9 cellular contexts compared by ENCODE assay signal in genomic region chr20:35172434-35172806, GRCh38. TPM values are rescaled to one million over a fixed set of nuclear protein-coding genes. Genes with fewer than 3 reads are reported as not detected.
DNase-seq lines count a peak whose midpoint lies in the region; ATAC-seq and TF ChIP-seq lines count a peak whose summit lies in the region.
"Had no signal": no experiment of that assay in that cellular context is flagged by ENCODE, and none has a peak within 500 bp of the region (broad histone marks: within the 10 kb centered on the region; RNA-seq: fewer than 3 reads in every experiment).

No MANE protein-coding gene starts in this region.

- H3K23ac ChIP-seq in IMR-90 (ENCODE audit: low read depth, low read length): peak overlapping the region; percentile 75

- H3K56ac ChIP-seq in IMR-90 (ENCODE audit: extremely low read depth, insufficient read depth, low read length): peak overlapping the region; percentile 70; the same call in 1 of the 2 replicates

- no peak for TF ChIP-seq POLR2A in IMR-90 (IDR thresholded peaks at IDR 0.05; ENCODE audit: low read depth, low read length)

- peak overlapping the region; percentile 51; the same call in 1 of the 2 replicates for H2BK20ac ChIP-seq in IMR-90 (ENCODE audit: low read depth, low read length)

- CTCF ChIA-PET in A673 (lab: Charles Lee): no interaction called here
- CTCF ChIA-PET in IMR-90 (lab: Yijun Ruan, JAX): no interaction called here

- H3K14ac ChIP-seq in IMR-90 (replicated peaks; ENCODE audit: low read depth, low read length): peak overlapping the region; percentile 87

- H2AFZ ChIP-seq in IMR-90 (replicated peaks; ENCODE audit: low read length, poor library complexity): peak overlapping the region; percentile 96

- H4K20me1 ChIP-seq in IMR-90 (ENCODE audit: insufficient read depth, low read length): no peaks in the 10 kb centered on the region

- H3K4ac ChIP-seq in IMR-90 (ENCODE audit: low read depth, low read length): peak overlapping the region; percentile 84

- H3K4me1 ChIP-seq in A673 (ENCODE audit: insufficient read depth, low read length, poor library complexity, severe bottlenecking): no peaks in the 10 kb centered on the region
- peaks cover 5% of the 10 kb centered on the region; the same call in 1 of the 2 replicates for H3K4me1 ChIP-seq in IMR-90 (ENCODE audit: control insufficient read depth, insufficient read depth, low read length)
- H3K4me1 ChIP-seq in colonic mucosa: no peaks in the 10 kb centered on the region
- H3K4me1 ChIP-seq in muscle layer of duodenum (ENCODE audit: control insufficient read depth in 1 of 2, insufficient read depth in 2 of 2, low read length in 2 of 2): peaks cover 0 to 12% of the 10 kb centered on the region in 2 donors

- 60% methylated on average over 1 of the region's 3 CpGs; no CpG with 5 or more reads in 1 of the 2 experiments for WGBS in IMR-90 (ENCODE audit: extremely low coverage in 2 of 2, insufficient read length in 1 of 2), 2 experiments

- BruUV-seq in A673 (replicated peaks; lab: Mats Ljungman, UMichigan): no TSS peak
- no TSS peak for BruUV-seq in IMR-90 (replicated peaks; lab: Mats Ljungman, UMichigan)

- H2BK15ac ChIP-seq in IMR-90 (ENCODE audit: low read depth, low read length): peak overlapping the region; percentile 72; the same call in 2 of the 3 replicates

- POLR2A ChIA-PET in A673 (lab: Charles Lee; ENCODE audit: low non-redundant PET) (no interaction called here), IMR-90 (lab: Charles Lee; ENCODE audit: unreplicated experiment) (interaction anchor here (0.6 kb wide), 1 partner anchor 420 kb away, joined by 5 read pairs; no protein-coding TSS in a partner anchor)

- DNase-seq in A673 (ENCODE audit: low spot score): no peak
- no peak for DNase-seq in IMR-90
- no peak for DNase-seq in colonic mucosa
- DNase-seq in cerebellum (ENCODE audit: low spot score): no peak
- no peak for DNase-seq in NCI-H1436 treated with DMSO at 0.1 percent for 48 hours (lab: John Stamatoyannopoulos, UW)
- no peak for DNase-seq in NCI-H345 treated with DMSO at 0.1 percent for 48 hours (lab: John Stamatoyannopoulos, UW; ENCODE audit: unreplicated experiment)
- DNase-seq: activated CD4-positive, alpha-beta T cell treated with anti-CD3 and anti-CD28 coated beads for 36 hours had no signal

- H4K5ac ChIP-seq in IMR-90 (ENCODE audit: low read depth, low read length): peak overlapping the region; percentile 51; the same call in 1 of the 2 replicates

- H3K9me3 ChIP-seq in A673 (ENCODE audit: low read depth, low read length, poor library complexity, severe bottlenecking) (no peaks in the 10 kb centered on the region), IMR-90 (ENCODE audit: control insufficient read depth, insufficient read depth, low read length) (no peaks in the 10 kb centered on the region), colonic mucosa (no peaks in the 10 kb centered on the region), muscle layer of duodenum (ENCODE audit: control insufficient read depth in 1 of 2, low read length in 2 of 2) (no peaks in the 10 kb centered on the region)

- TF ChIP-seq RAD21 in IMR-90 (IDR thresholded peaks at IDR 0.05; ENCODE audit: low read length): no peak

- H3K27ac ChIP-seq in A673 (ENCODE audit: low read depth, low read length, poor library complexity, severe bottlenecking): no peak overlapping the region
- H3K27ac ChIP-seq in IMR-90 (ENCODE audit: insufficient read depth, low read length): peak overlapping the region; percentile 69
- peak overlapping the region; percentile 50 for H3K27ac ChIP-seq in colonic mucosa
- peak overlapping the region; percentile 81 for H3K27ac ChIP-seq in muscle layer of duodenum (ENCODE audit: low read length)

- peak overlapping the region; percentile 59 to 77 for H4K8ac ChIP-seq in IMR-90 (ENCODE audit: low read depth in 2 of 2, low read length in 2 of 2)

- no peaks in the 10 kb centered on the region for H3K9me1 ChIP-seq in IMR-90 (ENCODE audit: insufficient read depth, low read length)

- H3K36me3 ChIP-seq in A673 (ENCODE audit: insufficient read depth, low read length, poor library complexity, severe bottlenecking) (no peaks in the 10 kb centered on the region), IMR-90 (ENCODE audit: control insufficient read depth, insufficient read depth, low read length) (peaks cover 4% of the 10 kb centered on the region; the same call in 1 of the 2 replicates), colonic mucosa (no peaks in the 10 kb centered on the region), muscle layer of duodenum (ENCODE audit: control insufficient read depth in 1 of 2, insufficient read depth in 2 of 2, low read length in 2 of 2) (no peaks in the 10 kb centered on the region)

- peak overlapping the region; percentile 69 for H2BK120ac ChIP-seq in IMR-90 (ENCODE audit: low read depth, low read length)

- H3K4me3 ChIP-seq in A673 (ENCODE audit: low read depth, low read length, poor library complexity, severe bottlenecking) (peak overlapping the region; percentile 36), IMR-90 (ENCODE audit: insufficient read depth, low read depth, low read length) (peak overlapping the region; percentile 53), colonic mucosa (peak overlapping the region; percentile 28), muscle layer of duodenum (ENCODE audit: low read depth in 1 of 2, low read length in 2 of 2) (peak overlapping the region; percentile 54 to 78)

- peak overlapping the region; percentile 75 for H4K91ac ChIP-seq in IMR-90 (ENCODE audit: insufficient read depth, low read depth, low read length)

- H2BK5ac ChIP-seq in IMR-90 (ENCODE audit: low read depth, low read length, poor library complexity, severe bottlenecking): peak overlapping the region; percentile 20

- no peaks in the 10 kb centered on the region; a peak in 1 of 4 replicates for H3K79me1 ChIP-seq in IMR-90 (ENCODE audit: low read depth in 1 of 2, low read length in 2 of 2)

- H3K18ac ChIP-seq in IMR-90 (ENCODE audit: low read depth, low read length): 0 out of 2 replicates have a peak overlapping the region, but pooled peaks have one; percentile 48

- H2AK5ac ChIP-seq in IMR-90 (ENCODE audit: low read depth, low read length): no peak overlapping the region

- ATAC-seq in IMR-90 (ENCODE audit: low read depth) (no peak), HG02571 (IDR thresholded peaks at IDR 0.05; ENCODE audit: unreplicated experiment) (no peak)

- H3K27me3 ChIP-seq in A673 (replicated peaks; ENCODE audit: insufficient read depth, low read depth, low read length, poor library complexity) (no peaks in the 10 kb centered on the region), IMR-90 (ENCODE audit: control insufficient read depth, insufficient read depth, low read length) (no peaks in the 10 kb centered on the region), colonic mucosa (no peaks in the 10 kb centered on the region), muscle layer of duodenum (ENCODE audit: low read depth, low read length) (no peaks in the 10 kb centered on the region)

- dilution Hi-C loops in IMR-90 (cut with HindIII; ENCODE audit: low sequenced_read_pairs, unreplicated experiment): no loop called here

- no peak for TF ChIP-seq CTCF in A673 (conservative IDR thresholded peaks at IDR 0.05; ENCODE audit: low read depth, low read length)
- TF ChIP-seq CTCF in IMR-90 (conservative IDR thresholded peaks at IDR 0.05; ENCODE audit: low read depth, low read length): no peak
- no peak for TF ChIP-seq CTCF in colonic mucosa (IDR thresholded peaks at IDR 0.05)

- H3K9ac ChIP-seq in IMR-90 (ENCODE audit: low read depth, low read length) (peak overlapping the region; percentile 60), colonic mucosa (ENCODE audit: low read depth in 2 of 2, low read length in 2 of 2) (peak overlapping the region; percentile 62 to 73)

- in situ Hi-C loops in IMR-90 (cut with MboI; ENCODE audit: low sequenced_read_pairs): no loop called here

- peak overlapping the region; percentile 59 for H2AK9ac ChIP-seq in IMR-90 (replicated peaks; ENCODE audit: low read depth, low read length, poor library complexity)

- intact Hi-C loops in A673 (cut with micrococcal nuclease; ENCODE audit: unreplicated experiment): no loop called here
- intact Hi-C loops in IMR-90 (cut with micrococcal nuclease): loop anchor here (2.0 kb wide), 1 partner anchor 26 kb away; the partner anchor contains the start of gene EDEM2
- intact Hi-C loops in colonic mucosa (cut with DNase I): no loop called here

- peak overlapping the region; percentile 86 for H3K4me2 ChIP-seq in IMR-90 (ENCODE audit: low read depth, low read length)

TF ChIP-seq in IMR-90, 13 proteins besides CTCF, POLR2A, EP300 and RAD21 (continues in another document):
- no peak for TF ChIP-seq NFE2L2 (IDR thresholded peaks at IDR 0.05; ENCODE audit: low read depth, low read length)
- TF ChIP-seq ELK1 (IDR thresholded peaks at IDR 0.05; ENCODE audit: borderline replicate concordance, low read depth, low read length): no peak
- no peak for TF ChIP-seq MAZ (IDR thresholded peaks at IDR 0.05; ENCODE audit: borderline replicate concordance, low read depth, low read length)

RNA-seq across cellular contexts. Expression of gene PROCR, which starts 0.5 kb away (rescaled TPM):
- 0.58 and 2.1 TPM in 2 replicates for total RNA-seq in A673 (2021)
- 25.0 and 36.4 TPM in 2 replicates for total RNA-seq in IMR-90 (2012; rRNA removed)
- 41.9 and 60.5 TPM in 2 replicates for polyA plus RNA-seq in IMR-90 (2012; rRNA removed)
- polyA plus RNA-seq in IMR-90 (2012; cell fraction: cytosol; rRNA removed): 26.1 and 52.9 TPM in 2 replicates
- polyA plus RNA-seq in IMR-90 (2012; cell fraction: nucleus; rRNA removed; ENCODE audit: low replicate concordance): 12.7 and 15.9 TPM in 2 replicates
- total RNA-seq in colonic mucosa: 10 to 100 TPM in 1 of 2 donors, 1 to 10 TPM in 1; 9.8 to 14.5 TPM
- 13.1 TPM for total RNA-seq in cerebellum

RNA-seq across cellular contexts. Expression of gene EDEM2, which starts 25.3 kb away (rescaled TPM):
- total RNA-seq in A673 (2021) (13.6 and 16.1 TPM in 2 replicates), IMR-90 (2012; rRNA removed) (22.5 and 27.4 TPM in 2 replicates), colonic mucosa (10 to 100 TPM; 28.0 to 36.0 TPM), cerebellum (8.4 TPM)
- polyA plus RNA-seq in IMR-90 (2012; rRNA removed): 17.1 and 19.0 TPM in 2 replicates
- 15.3 and 24.8 TPM in 2 replicates for polyA plus RNA-seq in IMR-90 (2012; cell fraction: cytosol; rRNA removed)
- polyA plus RNA-seq in IMR-90 (2012; cell fraction: nucleus; rRNA removed; ENCODE audit: low replicate concordance): 12.0 and 14.1 TPM in 2 replicates

RNA-seq across cellular contexts. Expression of gene MMP24, which starts 54.1 kb away (rescaled TPM):
- 0.11 and 0.20 TPM in 2 replicates for total RNA-seq in A673 (2021)
- 0.36 and 0.56 TPM in 2 replicates for total RNA-seq in IMR-90 (2012; rRNA removed)
- polyA plus RNA-seq in IMR-90 (2012; rRNA removed): 0.79 and 0.86 TPM in 2 replicates
- 0.32 and 1.0 TPM in 2 replicates for polyA plus RNA-seq in IMR-90 (2012; cell fraction: cytosol; rRNA removed)
- polyA plus RNA-seq in IMR-90 (2012; cell fraction: nucleus; rRNA removed; ENCODE audit: low replicate concordance): 0.34 and 0.54 TPM in 2 replicates
- total RNA-seq in colonic mucosa: under 1 TPM; 0.15 to 0.50 TPM
- total RNA-seq in cerebellum: 50.1 TPM
- total RNA-seq: activated CD4-positive, alpha-beta T cell treated with anti-CD3 and anti-CD28 coated beads for 36 hours had no signal

Comparison
In these comparisons a context has a peak if more than half of its experiments do, and no peak if none do; other contexts are left out.
1. RNA of gene MMP24, which starts 54.1 kb away (total RNA-seq): 50.1 TPM in cerebellum (single experiment); 0.15 to 0.50 TPM in colonic mucosa, 0.36 to 0.56 TPM in IMR-90 and 0.11 to 0.20 TPM in A673; every median in the first group is over 10 times any median in the second.
2. Peak in every context shown above with its lines, with median percentiles within 50 percentile points of each other: H3K4me3 ChIP-seq.